ENCODE assay signal across 9 cellular contexts in genomic region chr2:64404002-64404731, GRCh38. TPM values are rescaled to one million over a fixed set of nuclear protein-coding genes. Genes with fewer than 3 reads are reported as not detected.
DNase-seq lines count a peak whose midpoint lies in the region; ATAC-seq and FAIRE-seq lines count a peak whose summit lies in the region.
"Had no signal": no experiment of that assay in that cellular context is flagged by ENCODE, and none has a peak within 500 bp of the region (broad histone marks: within the 10 kb centered on the region; RNA-seq: fewer than 3 reads in every experiment).

No MANE protein-coding gene starts in this region.

- H3K9ac ChIP-seq in ES-I3 (ENCODE audit: low read depth, low read length) = peak overlapping the region; percentile 26
- no peak overlapping the region for H3K9ac ChIP-seq in neuronal stem cell (ENCODE audit: low read depth, low read length, poor library complexity)

- H3K4ac ChIP-seq in neuronal stem cell (ENCODE audit: low read length) = no peak overlapping the region

- H2BK12ac ChIP-seq in neuronal stem cell (ENCODE audit: low read length) = no peak overlapping the region

- H2BK15ac ChIP-seq in neuronal stem cell (ENCODE audit: low read length) = no peak overlapping the region

- no peaks in the 10 kb centered on the region for H3K79me1 ChIP-seq in neuronal stem cell (ENCODE audit: low read depth, low read length)

- peak overlapping the region; percentile 99 for H4K91ac ChIP-seq in neuronal stem cell (ENCODE audit: low read depth, low read length, poor library complexity)

- peak overlapping the region; percentile 44 for H2BK5ac ChIP-seq in neuronal stem cell (ENCODE audit: low read length)

- peak overlapping the region; percentile 92 for H2BK120ac ChIP-seq in neuronal stem cell (ENCODE audit: low read depth, low read length)

- no CpG with 5 or more reads among the region's 9 CpGs for WGBS in neuronal stem cell (ENCODE audit: extremely low coverage in 2 of 2, insufficient read length in 2 of 2, insufficient replicate concordance in 1 of 2), 2 donors

- peak overlapping the region; percentile 99 for H3K27ac ChIP-seq in neuronal stem cell (replicated peaks; ENCODE audit: low read length)

- peak overlapping the region; percentile 65 for H3K4me2 ChIP-seq in neuronal stem cell (ENCODE audit: insufficient read depth, low read length, poor library complexity, severe bottlenecking)

- H4K8ac ChIP-seq in neuronal stem cell (ENCODE audit: low read depth, low read length) = no peak overlapping the region

- H3K9me3 ChIP-seq in ES-I3 (ENCODE audit: control insufficient read depth, insufficient read depth, low read length) (no peaks in the 10 kb centered on the region), neuronal stem cell (replicated peaks in 1 of 2; ENCODE audit: control insufficient read depth in 2 of 2, insufficient read depth in 1 of 2, low read depth in 1 of 2, low read length in 2 of 2) (no peaks in the 10 kb centered on the region)

- H3K14ac ChIP-seq in neuronal stem cell (ENCODE audit: low read length) = no peak overlapping the region

- no peaks in the 10 kb centered on the region for H3K27me3 ChIP-seq in neuronal stem cell (ENCODE audit: control insufficient read depth in 3 of 3, insufficient read depth in 3 of 3, low read depth in 1 of 3, low read length in 3 of 3)

- peak overlapping the region; percentile 96 for H3K18ac ChIP-seq in neuronal stem cell (ENCODE audit: low read length)

- no peaks in the 10 kb centered on the region for H3K36me3 ChIP-seq in ES-I3 (ENCODE audit: insufficient read depth, low read length)
- no peaks in the 10 kb centered on the region for H3K36me3 ChIP-seq in neuronal stem cell (replicated peaks in 1 of 2; ENCODE audit: control insufficient read depth in 2 of 2, insufficient read depth in 2 of 2, low read length in 2 of 2)

- H3K4me1 ChIP-seq in ES-I3 (ENCODE audit: insufficient read depth, low read length) (peaks cover 43% of the 10 kb centered on the region), neuronal stem cell (ENCODE audit: control insufficient read depth in 2 of 2, insufficient read depth in 1 of 2, low read depth in 1 of 2, low read length in 2 of 2) (peaks cover 43 to 55% of the 10 kb centered on the region in 2 donors)

- H3K4me3 ChIP-seq in neuronal stem cell (ENCODE audit: low read length in 2 of 2) = peak overlapping the region; percentile 20 to 34

- no peak for FAIRE-seq in frontal cortex (lab: Jason Lieb, UNC)
- FAIRE-seq: endometrium had no signal

- H3K23ac ChIP-seq in neuronal stem cell (ENCODE audit: low read depth, low read length, poor library complexity) = no peak overlapping the region

- H2AK5ac ChIP-seq in neuronal stem cell (ENCODE audit: low read depth, low read length) = no peak overlapping the region

- ATAC-seq in HG03135 (IDR thresholded peaks at IDR 0.05; ENCODE audit: unreplicated experiment) = no peak
- no peak for ATAC-seq in HG02798 (IDR thresholded peaks at IDR 0.05; ENCODE audit: poor library complexity, unreplicated experiment)
- no peak for ATAC-seq in GM21723 (IDR thresholded peaks at IDR 0.05; ENCODE audit: unreplicated experiment)

- DNase-seq in RPMI7951 (ENCODE audit: low read depth) = peak; percentile 77
- DNase-seq in frontal cortex (ENCODE audit: low spot score in 2 of 2) = peak; percentile 26 to 59
- peak; percentile 92 for DNase-seq in neuronal stem cell (ENCODE audit: low spot score)
- DNase-seq in T-helper 2 cell = no peak

- H2AFZ ChIP-seq in neuronal stem cell (ENCODE audit: low read length) = peak overlapping the region; percentile 74

RNA-seq across cellular contexts. Expression of gene LGALSL, which starts 49.8 kb away (rescaled TPM):
- total RNA-seq in RPMI7951 (2014; rRNA removed; shearing (Covaris generic)) = under 0.01 and 0.20 TPM in 2 replicates
- 66.9 TPM for total RNA-seq in frontal cortex
- polyA plus RNA-seq in neuronal stem cell (2013, experiment 1 of 2) = 23.9 TPM
- polyA plus RNA-seq in neuronal stem cell (2013, experiment 2 of 2) = 24.5 TPM

Comparison
In these comparisons a context has a peak if more than half of its experiments do, and no peak if none do; other contexts are left out.
1. DNase-seq: peak in RPMI7951 (single experiment), frontal cortex (2 of 2) and neuronal stem cell (single experiment); none in T-helper 2 cell (0 of 5).
2. RNA of gene LGALSL, which starts 49.8 kb away (total RNA-seq): 66.9 TPM in frontal cortex (single experiment); under 0.01 to 0.20 TPM in RPMI7951; every median in the first group is over 10 times any median in the second.